22 cellular contexts compared by ENCODE assay signal in the genomic region with DNA sequence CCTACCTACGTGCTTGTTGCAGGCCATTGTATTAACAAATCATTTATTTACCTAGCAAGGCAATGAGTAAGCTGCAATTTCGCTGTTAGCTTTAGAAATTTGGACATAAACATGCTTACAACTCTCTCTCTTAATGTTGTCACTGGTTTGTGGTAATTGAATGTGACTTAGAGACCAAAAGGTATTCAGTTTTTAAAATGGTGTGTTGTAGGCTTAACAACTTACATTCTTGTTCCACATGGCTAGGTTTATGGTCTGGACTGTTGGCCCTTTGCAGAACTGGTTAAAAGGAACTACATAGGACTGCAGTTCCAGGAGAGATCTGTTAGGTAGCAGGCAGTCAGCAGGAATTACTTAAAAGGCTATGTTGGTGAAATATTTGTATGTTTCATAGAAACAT. TPM values are rescaled to one million over a fixed set of nuclear protein-coding genes. Genes with fewer than 3 reads are reported as not detected.
DNase-seq lines count a peak whose midpoint lies in the region; ATAC-seq and TF ChIP-seq lines count a peak whose summit lies in the region.
"Had no signal": no experiment of that assay in that cellular context is flagged by ENCODE, and none has a peak within 500 bp of the region (broad histone marks: within the 10 kb centered on the region; RNA-seq: fewer than 3 reads in every experiment).

No MANE protein-coding gene starts in this region.

- H3K9ac ChIP-seq in PC-3 (ENCODE audit: low read length) = no peak overlapping the region
- H3K9ac ChIP-seq: KMS-11, SK-N-SH had no signal

- H3K27ac ChIP-seq in PC-3 (ENCODE audit: low read length) = no peak overlapping the region
- H3K27ac ChIP-seq in osteoblast (ENCODE audit: low read depth, low read length) = no peak overlapping the region
- no peak overlapping the region for H3K27ac ChIP-seq in esophagus muscularis mucosa (replicated peaks in 1 of 4)
- H3K27ac ChIP-seq: KMS-11 had no signal

- H4K20me1 ChIP-seq in PC-3 (ENCODE audit: low read length) (no peaks in the 10 kb centered on the region), osteoblast (ENCODE audit: insufficient read depth, low read length) (no peaks in the 10 kb centered on the region)

- no peaks in the 10 kb centered on the region for H3F3A ChIP-seq in PC-3 (ENCODE audit: low read length, unreplicated experiment)

- TF ChIP-seq CTCF in PC-3 (conservative IDR thresholded peaks at IDR 0.05; ENCODE audit: low read depth, low read length) (no peak), osteoblast (IDR thresholded peaks at IDR 0.05; ENCODE audit: extremely low read depth, low read depth, low read length) (no peak), esophagus muscularis mucosa (IDR thresholded peaks at IDR 0.05) (no peak)

- no peak for TF ChIP-seq RAD21 in Ishikawa (IDR thresholded peaks at IDR 0.05; ENCODE audit: low read depth)

- H3K4me1 ChIP-seq in PC-3 (ENCODE audit: insufficient read depth, low read length) (no peaks in the 10 kb centered on the region; the same call in 1 of the 2 replicates), osteoblast (ENCODE audit: insufficient read depth, low read length) (no peaks in the 10 kb centered on the region), esophagus muscularis mucosa (no peaks in the 10 kb centered on the region)

- no peak overlapping the region for H3K4me3 ChIP-seq in PC-3 (ENCODE audit: low read length)
- no peak overlapping the region for H3K4me3 ChIP-seq in osteoblast (ENCODE audit: insufficient read depth, low read length)
- no peak overlapping the region for H3K4me3 ChIP-seq in esophagus muscularis mucosa

- no peaks in the 10 kb centered on the region for H3K27me3 ChIP-seq in PC-3 (ENCODE audit: low read length)
- H3K27me3 ChIP-seq in osteoblast (ENCODE audit: insufficient read depth, low read length) = no peaks in the 10 kb centered on the region
- H3K27me3 ChIP-seq in esophagus muscularis mucosa = no peaks in the 10 kb centered on the region

- POLR2A ChIA-PET in PC-3 (lab: Charles Lee; ENCODE audit: unreplicated experiment) = no interaction called here

- no peaks in the 10 kb centered on the region for H3K9me2 ChIP-seq in PC-3 (replicated peaks; ENCODE audit: low read length)
- H3K9me2 ChIP-seq: SK-N-SH had no signal

- DNase-seq in PC-3 (peak; percentile 25), glomerular visceral epithelial cell (ENCODE audit: extremely low spot score) (peak; percentile 46), osteoblast (ENCODE audit: insufficient read length, low spot score, missing footprints) (no peak), HuH-7.5 (ENCODE audit: low spot score) (no peak), esophagus muscularis mucosa (ENCODE audit: extremely low spot score) (no peak)
- no peak for DNase-seq in activated CD8-positive, alpha-beta memory T cell treated with anti-CD3 and anti-CD28 coated beads, Interleukin-2, amount 50 U/mL, for 4 hours
- DNase-seq: C1 segment of cervical spinal cord; CD8-positive, alpha-beta memory T cell; NCI-H1048; NCI-H1436 treated with DMSO at 0.1 percent for 48 hours; NCI-H2029; NCI-H345; NCI-H524 treated with DMSO at 0.1 percent for 48 hours; NK-92 treated with Interleukin-12 subunit alpha and Interleukin-12 subunit beta, amount 100 ng/mL, for 24 hours; SHP77 treated with DMSO at 0.1 percent for 48 hours; SK-N-SH had no signal

- CTCF ChIA-PET in PC-3 (lab: Charles Lee) = no interaction called here

- H3K79me2 ChIP-seq in PC-3 (ENCODE audit: low read length) = no peaks in the 10 kb centered on the region
- H3K79me2 ChIP-seq in osteoblast (ENCODE audit: insufficient read depth, low read length) = no peaks in the 10 kb centered on the region

- H3K36me3 ChIP-seq in PC-3 (ENCODE audit: low read depth, low read length) (no peaks in the 10 kb centered on the region), osteoblast (ENCODE audit: insufficient read depth, low read length) (no peaks in the 10 kb centered on the region), esophagus muscularis mucosa (no peaks in the 10 kb centered on the region)

- peak overlapping the region; percentile 43 for H2AFZ ChIP-seq in PC-3 (ENCODE audit: low read length)
- peak overlapping the region; percentile 25 for H2AFZ ChIP-seq in osteoblast (ENCODE audit: low read length)

- TF ChIP-seq POLR2A in esophagus muscularis mucosa (IDR thresholded peaks at IDR 0.05; ENCODE audit: low read depth) = no peak

- peak; percentile 31; the same call in 1 of the 2 replicates for ATAC-seq in PC-3
- ATAC-seq: HepG2 had no signal

- WGBS in esophagus muscularis mucosa = 97% methylated on average over 2 of the region's 2 CpGs

- H3K4me2 ChIP-seq in PC-3 (ENCODE audit: low read length) = peak overlapping the region; percentile 19; the same call in 1 of the 2 replicates
- no peak overlapping the region for H3K4me2 ChIP-seq in osteoblast (ENCODE audit: insufficient read depth, low read length)
- H3K4me2 ChIP-seq: KMS-11, SK-N-SH had no signal

- TF ChIP-seq EP300 in Ishikawa (IDR thresholded peaks at IDR 0.05; ENCODE audit: borderline replicate concordance) (no peak), esophagus muscularis mucosa (IDR thresholded peaks at IDR 0.05) (no peak)

- intact Hi-C loops in PC-3 (cut with micrococcal nuclease) = no loop called here
- intact Hi-C loops in esophagus muscularis mucosa (cut with DNase I) = no loop called here

- H3K9me3 ChIP-seq in PC-3 (ENCODE audit: low read length) (no peaks in the 10 kb centered on the region), osteoblast (ENCODE audit: low read depth, low read length) (no peaks in the 10 kb centered on the region), esophagus muscularis mucosa (no peaks in the 10 kb centered on the region)
- H3K9me3 ChIP-seq: SK-N-SH had no signal

- BruUV-seq in PC-3 (replicated peaks; lab: Mats Ljungman, UMichigan) = no TSS peak

TF ChIP-seq in Ishikawa, 13 proteins besides CTCF, POLR2A, EP300 and RAD21:
- TF ChIP-seq, protein P1, sequence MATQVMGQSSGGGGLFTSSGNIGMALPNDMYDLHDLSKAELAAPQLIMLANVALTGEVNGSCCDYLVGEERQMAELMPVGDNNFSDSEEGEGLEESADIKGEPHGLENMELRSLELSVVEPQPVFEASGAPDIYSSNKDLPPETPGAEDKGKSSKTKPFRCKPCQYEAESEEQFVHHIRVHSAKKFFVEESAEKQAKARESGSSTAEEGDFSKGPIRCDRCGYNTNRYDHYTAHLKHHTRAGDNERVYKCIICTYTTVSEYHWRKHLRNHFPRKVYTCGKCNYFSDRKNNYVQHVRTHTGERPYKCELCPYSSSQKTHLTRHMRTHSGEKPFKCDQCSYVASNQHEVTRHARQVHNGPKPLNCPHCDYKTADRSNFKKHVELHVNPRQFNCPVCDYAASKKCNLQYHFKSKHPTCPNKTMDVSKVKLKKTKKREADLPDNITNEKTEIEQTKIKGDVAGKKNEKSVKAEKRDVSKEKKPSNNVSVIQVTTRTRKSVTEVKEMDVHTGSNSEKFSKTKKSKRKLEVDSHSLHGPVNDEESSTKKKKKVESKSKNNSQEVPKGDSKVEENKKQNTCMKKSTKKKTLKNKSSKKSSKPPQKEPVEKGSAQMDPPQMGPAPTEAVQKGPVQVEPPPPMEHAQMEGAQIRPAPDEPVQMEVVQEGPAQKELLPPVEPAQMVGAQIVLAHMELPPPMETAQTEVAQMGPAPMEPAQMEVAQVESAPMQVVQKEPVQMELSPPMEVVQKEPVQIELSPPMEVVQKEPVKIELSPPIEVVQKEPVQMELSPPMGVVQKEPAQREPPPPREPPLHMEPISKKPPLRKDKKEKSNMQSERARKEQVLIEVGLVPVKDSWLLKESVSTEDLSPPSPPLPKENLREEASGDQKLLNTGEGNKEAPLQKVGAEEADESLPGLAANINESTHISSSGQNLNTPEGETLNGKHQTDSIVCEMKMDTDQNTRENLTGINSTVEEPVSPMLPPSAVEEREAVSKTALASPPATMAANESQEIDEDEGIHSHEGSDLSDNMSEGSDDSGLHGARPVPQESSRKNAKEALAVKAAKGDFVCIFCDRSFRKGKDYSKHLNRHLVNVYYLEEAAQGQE (IDR thresholded peaks at IDR 0.05; ENCODE audit: low read depth) = no peak
- TF ChIP-seq TEAD4 (IDR thresholded peaks at IDR 0.05) = peak; percentile 77
- peak; percentile 40; the same call in 1 of the 2 replicates for TF ChIP-seq YY1 (IDR thresholded peaks at IDR 0.05; ENCODE audit: low read depth)

RNA-seq across cellular contexts. Expression of a gene that starts 10.3 kb away (rescaled TPM):
- not detected in 2 replicates for total RNA-seq in PC-3 (2014; rRNA removed)
- not detected in 2 replicates for total RNA-seq in osteoblast
- not detected for total RNA-seq in esophagus muscularis mucosa
- total RNA-seq: A673; CD8-positive, alpha-beta memory T cell; H4; HepG2; OCI-LY7 had no signal

RNA-seq across cellular contexts. Expression of a gene that starts 20.0 kb away (rescaled TPM):
- total RNA-seq in PC-3 (2014; rRNA removed) (0.36 and 0.86 TPM in 2 replicates), osteoblast (0.88 TPM in 1 of 2 replicates, not detected in the other), esophagus muscularis mucosa (not detected)
- total RNA-seq: A673; CD8-positive, alpha-beta memory T cell; H4; HepG2; OCI-LY7 had no signal

Comparison
In these comparisons a context has a peak if more than half of its experiments do, and no peak if none do; other contexts are left out.
1. DNase-seq: peak in PC-3 (single experiment) and glomerular visceral epithelial cell (single experiment); none in osteoblast (single experiment), HuH-7.5 (single experiment), activated CD8-positive, alpha-beta memory T cell treated with anti-CD3 and anti-CD28 coated beads, Interleukin-2, amount 50 U/mL, for 4 hours (single experiment) and esophagus muscularis mucosa (single experiment).